ENCODE assay signal across 1 cellular context in the genomic region with DNA sequence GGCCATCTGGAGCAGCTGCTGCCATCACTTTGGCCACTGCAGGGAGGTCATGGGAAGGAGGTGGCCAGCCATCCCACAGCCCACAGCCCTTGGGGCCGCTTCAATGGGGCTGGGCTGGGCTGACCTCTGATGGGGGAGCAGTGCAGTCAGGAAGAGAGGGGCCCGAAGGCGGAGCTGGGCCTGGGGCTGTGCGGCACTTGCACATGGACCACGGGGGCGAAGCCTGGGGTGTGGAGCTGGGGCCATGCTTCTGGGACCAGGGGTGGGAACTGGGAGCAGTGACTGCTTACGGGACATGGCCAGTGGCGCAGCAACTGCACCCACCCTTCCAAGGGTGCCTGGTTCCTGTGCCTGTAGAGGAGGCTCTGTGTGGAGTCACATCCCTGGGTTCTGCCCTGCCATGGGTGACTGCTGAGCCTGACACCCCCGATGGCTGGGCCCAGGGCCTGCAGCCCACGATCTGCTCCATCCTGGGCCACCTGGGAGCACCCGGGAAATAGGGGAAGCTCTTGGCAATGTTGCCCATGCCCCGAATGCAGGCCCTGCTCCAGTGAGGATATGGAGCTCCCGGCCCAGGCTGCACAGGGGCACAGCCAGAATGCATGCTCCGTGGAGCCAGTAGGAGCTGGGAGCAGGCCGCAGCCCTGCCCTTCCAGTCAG.
TF ChIP-seq lines count a peak whose summit lies in the region.

No MANE protein-coding gene starts in this region.

TF ChIP-seq in HepG2, 621 proteins besides CTCF, POLR2A, EP300 and RAD21 (continued from another document):
- TF ChIP-seq, protein P1, sequence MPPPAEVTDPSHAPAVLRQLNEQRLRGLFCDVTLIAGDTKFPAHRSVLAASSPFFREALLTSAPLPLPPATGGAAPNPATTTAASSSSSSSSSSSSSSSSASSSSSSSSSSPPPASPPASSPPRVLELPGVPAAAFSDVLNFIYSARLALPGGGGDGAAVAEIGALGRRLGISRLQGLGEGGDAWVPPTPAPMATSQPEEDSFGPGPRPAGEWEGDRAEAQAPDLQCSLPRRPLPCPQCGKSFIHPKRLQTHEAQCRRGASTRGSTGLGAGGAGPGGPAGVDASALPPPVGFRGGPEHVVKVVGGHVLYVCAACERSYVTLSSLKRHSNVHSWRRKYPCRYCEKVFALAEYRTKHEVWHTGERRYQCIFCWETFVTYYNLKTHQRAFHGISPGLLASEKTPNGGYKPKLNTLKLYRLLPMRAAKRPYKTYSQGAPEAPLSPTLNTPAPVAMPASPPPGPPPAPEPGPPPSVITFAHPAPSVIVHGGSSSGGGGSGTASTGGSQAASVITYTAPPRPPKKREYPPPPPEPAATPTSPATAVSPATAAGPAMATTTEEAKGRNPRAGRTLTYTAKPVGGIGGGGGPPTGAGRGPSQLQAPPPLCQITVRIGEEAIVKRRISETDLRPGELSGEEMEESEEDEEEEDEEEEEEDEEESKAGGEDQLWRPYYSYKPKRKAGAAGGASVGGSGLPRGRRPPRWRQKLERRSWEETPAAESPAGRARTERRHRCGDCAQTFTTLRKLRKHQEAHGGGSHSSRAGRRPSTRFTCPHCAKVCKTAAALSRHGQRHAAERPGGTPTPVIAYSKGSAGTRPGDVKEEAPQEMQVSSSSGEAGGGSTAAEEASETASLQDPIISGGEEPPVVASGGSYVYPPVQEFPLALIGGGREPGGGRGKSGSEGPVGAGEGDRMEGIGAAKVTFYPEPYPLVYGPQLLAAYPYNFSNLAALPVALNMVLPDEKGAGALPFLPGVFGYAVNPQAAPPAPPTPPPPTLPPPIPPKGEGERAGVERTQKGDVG (CRISPR knock-in tag; IDR thresholded peaks at IDR 0.05; ENCODE audit: borderline replicate concordance): no peak
- no peak for TF ChIP-seq EHMT2 (IDR thresholded peaks at IDR 0.05; ENCODE audit: borderline replicate concordance, low read depth, low read length)
